18 cellular contexts compared by ENCODE assay signal in genomic region chr14:32764131-32764530, GRCh38.
A peak's percentile ranks its signal among the peaks of the same experiment; 100 is the strongest.
DNase-seq lines count a peak whose midpoint lies in the region; ATAC-seq and TF ChIP-seq lines count a peak whose summit lies in the region.
"Had no signal": no experiment of that assay in that cellular context is flagged by ENCODE, and none has a peak within 500 bp of the region (broad histone marks: within the 10 kb centered on the region; RNA-seq: fewer than 3 reads in every experiment).

No MANE protein-coding gene starts in this region.

- H3K4me3 ChIP-seq in AG04449 (ENCODE audit: low read depth, low read length): no peak overlapping the region
- no peak overlapping the region for H3K4me3 ChIP-seq in spleen
- H3K4me3 ChIP-seq: A549, K562, SK-N-MC had no signal

- ATAC-seq in stimulated activated naive CD8-positive, alpha-beta T cell treated with anti-CD3 and anti-CD28 coated beads, Interleukin-15, Interleukin-2, amounts not matched to agents 100 U/mL and 50 U/mL, for 24 hours: no peak
- ATAC-seq: A549, K562, Panc1, Right ventricle myocardium inferior had no signal

- no peaks in the 10 kb centered on the region for H3K9me3 Mint-ChIP-seq in HFFc6

- no peak overlapping the region for H3K27ac ChIP-seq in spleen
- H3K27ac ChIP-seq: A549, C4-2B, SK-N-MC had no signal

- H3K4me1 Mint-ChIP-seq in HFFc6 (ENCODE audit: low read depth): peaks cover 42% of the 10 kb centered on the region

- TF ChIP-seq CTCF in AG04449 (IDR thresholded peaks at IDR 0.05; ENCODE audit: insufficient read depth, low read length, missing control alignments) (no peak), HFFc6 (IDR thresholded peaks at IDR 0.05) (no peak), spleen (IDR thresholded peaks at IDR 0.05 in 8 of 11, conservative IDR thresholded peaks at IDR 0.05 in 3 of 11) (no peak)

- no peaks in the 10 kb centered on the region for H3K27me3 ChIP-seq in spleen (replicated peaks in 1 of 7)

- peaks cover 0 to 5% (median 0%) of the 10 kb centered on the region in 8 donors for H3K9me3 ChIP-seq in spleen
- H3K9me3 ChIP-seq: A549 had no signal

- intact Hi-C loops in spleen (cut with DNase I; ENCODE audit: low total_unique reads): no loop called here

- H3K36me3 ChIP-seq in spleen: no peaks in the 10 kb centered on the region

- H3K4me3 Mint-ChIP-seq in HFFc6: no peak overlapping the region

- no peak for TF ChIP-seq POLR2A in spleen (IDR thresholded peaks at IDR 0.05)

- no peaks in the 10 kb centered on the region for H3K4me1 ChIP-seq in spleen
- H3K4me1 ChIP-seq: A549 had no signal

- no peaks in the 10 kb centered on the region; the same call in 1 of the 2 replicates for H3K27me3 Mint-ChIP-seq in HFFc6 (ENCODE audit: insufficient read depth)

- DNase-seq in AG04449 (ENCODE audit: low read depth, low spot score): peak; percentile 24
- DNase-seq in HFFc6: no peak
- peak; percentile 60 for DNase-seq in brain pericyte (ENCODE audit: low read depth, low spot score)
- DNase-seq in kidney glomerular epithelial cell (lab: John Stamatoyannopoulos, UW): peak; percentile 51
- no peak for DNase-seq in stimulated activated naive CD8-positive, alpha-beta T cell treated with anti-CD3 and anti-CD28 coated beads, Interleukin-15, Interleukin-2, amounts not matched to agents 100 U/mL and 50 U/mL, for 24 hours
- no peak for DNase-seq in spleen
- DNase-seq in NCI-H510A (lab: John Stamatoyannopoulos, UW): no peak
- DNase-seq in NCI-H1436 treated with DMSO at 0.1 percent for 48 hours (lab: John Stamatoyannopoulos, UW): no peak
- DNase-seq: DMS 273 treated with DMSO at 0.1 percent for 48 hours, NCI-H1417 treated with DMSO at 0.1 percent for 48 hours, NCI-H2171 treated with DMSO at 0.1 percent for 48 hours, NCI-H82 had no signal

- POLR2A ChIA-PET in AG04449 (lab: Yijun Ruan, JAX): no interaction called here

- H3K36me3 Mint-ChIP-seq in HFFc6 (ENCODE audit: low read depth): peaks cover 5% of the 10 kb centered on the region; the same call in 1 of the 2 replicates

- H3K27ac Mint-ChIP-seq in HFFc6: peak overlapping the region; percentile 41; the same call in 1 of the 2 replicates

- CTCF ChIA-PET in AG04449 (lab: Yijun Ruan, JAX): interaction anchor here (0.6 to 1.4 kb wide), 2 partner anchors 19 to 657 kb away, joined by 3 read pairs; no protein-coding TSS in a partner anchor

Comparison
In these comparisons a context has a peak if more than half of its experiments do, and no peak if none do; other contexts are left out.
1. DNase-seq: peak in AG04449 (single experiment), brain pericyte (single experiment) and kidney glomerular epithelial cell (single experiment); none in HFFc6 (single experiment), stimulated activated naive CD8-positive, alpha-beta T cell treated with anti-CD3 and anti-CD28 coated beads, Interleukin-15, Interleukin-2, amounts not matched to agents 100 U/mL and 50 U/mL, for 24 hours (single experiment), spleen (single experiment), NCI-H510A (single experiment) and NCI-H1436 treated with DMSO at 0.1 percent for 48 hours (single experiment).